ENCODE assay signal across 1 cellular context in the genomic region with DNA sequence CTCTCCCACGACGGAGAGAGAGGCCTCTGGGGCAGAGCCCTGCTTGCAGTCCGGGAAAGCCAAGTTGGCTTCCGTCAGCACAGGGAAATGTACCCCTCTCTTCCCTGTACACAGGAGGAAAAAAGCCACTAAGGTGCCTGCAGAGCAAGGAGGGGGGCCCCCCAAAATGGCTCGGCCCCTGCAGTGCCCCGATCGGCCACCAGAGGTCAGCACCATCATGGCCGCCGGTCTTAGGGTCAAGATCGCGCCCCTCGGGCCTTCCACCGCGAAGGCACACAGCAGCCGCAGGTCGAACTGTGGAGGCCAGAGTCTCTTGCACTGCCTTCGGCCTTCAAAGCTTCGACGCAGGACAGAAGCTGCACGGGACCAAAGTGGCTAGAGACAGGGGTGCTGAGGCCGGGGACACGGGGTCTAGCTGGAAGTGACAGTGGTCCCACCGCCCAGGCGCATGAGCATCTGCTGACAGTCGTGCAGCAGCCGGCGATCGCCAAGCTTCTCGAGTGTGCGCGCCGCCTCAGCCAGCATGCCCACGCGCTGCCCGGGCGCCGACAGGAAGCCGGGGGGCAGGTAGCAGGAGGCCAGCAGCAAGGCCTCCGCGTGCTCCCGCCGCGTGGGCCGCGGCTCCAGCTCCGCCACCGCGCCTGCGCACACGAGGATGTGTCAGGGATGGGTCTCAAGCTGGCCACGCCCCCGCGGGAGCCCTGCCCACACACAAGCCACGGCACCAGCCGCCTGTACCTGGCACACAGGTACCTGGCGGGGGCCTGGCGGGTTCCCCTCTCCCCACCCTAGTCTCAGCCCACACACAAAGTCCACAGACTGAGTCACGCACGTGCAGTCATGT.
TF ChIP-seq lines count a peak whose summit lies in the region.

No MANE protein-coding gene starts in this region.

TF ChIP-seq in K562, 482 proteins besides CTCF, POLR2A, EP300 and RAD21 (continued from another document and continues in another):
- TF ChIP-seq E4F1 (CRISPR knock-in tag; IDR thresholded peaks at IDR 0.05; ENCODE audit: borderline replicate concordance) = no peak
- TF ChIP-seq, protein P1, sequence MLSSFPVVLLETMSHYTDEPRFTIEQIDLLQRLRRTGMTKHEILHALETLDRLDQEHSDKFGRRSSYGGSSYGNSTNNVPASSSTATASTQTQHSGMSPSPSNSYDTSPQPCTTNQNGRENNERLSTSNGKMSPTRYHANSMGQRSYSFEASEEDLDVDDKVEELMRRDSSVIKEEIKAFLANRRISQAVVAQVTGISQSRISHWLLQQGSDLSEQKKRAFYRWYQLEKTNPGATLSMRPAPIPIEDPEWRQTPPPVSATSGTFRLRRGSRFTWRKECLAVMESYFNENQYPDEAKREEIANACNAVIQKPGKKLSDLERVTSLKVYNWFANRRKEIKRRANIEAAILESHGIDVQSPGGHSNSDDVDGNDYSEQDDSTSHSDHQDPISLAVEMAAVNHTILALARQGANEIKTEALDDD (IDR thresholded peaks at IDR 0.05) = no peak
- no peak for TF ChIP-seq STAT5A (IDR thresholded peaks at IDR 0.05; ENCODE audit: borderline replicate concordance, low read length)
- no peak for TF ChIP-seq MECOM (CRISPR knock-in tag; IDR thresholded peaks at IDR 0.05)
- TF ChIP-seq ZSCAN32 (CRISPR knock-in tag; IDR thresholded peaks at IDR 0.05) = no peak
- TF ChIP-seq TEAD2 (tag; IDR thresholded peaks at IDR 0.05) = no peak
- TF ChIP-seq NKRF (IDR thresholded peaks at IDR 0.05; ENCODE audit: borderline replicate concordance) = no peak
- no peak for TF ChIP-seq SRSF9 (IDR thresholded peaks at IDR 0.05; ENCODE audit: borderline replicate concordance, low read depth, low read length)
- TF ChIP-seq ZNF583 (CRISPR knock-in tag; IDR thresholded peaks at IDR 0.05) = no peak
- peak; percentile 41; the same call in 1 of the 2 replicates for TF ChIP-seq STAG1 (CRISPR knock-in tag; IDR thresholded peaks at IDR 0.05; ENCODE audit: borderline replicate concordance)
- peak; percentile 50 for TF ChIP-seq FIP1L1 (IDR thresholded peaks at IDR 0.05; ENCODE audit: low read depth, low read length, poor library complexity, severe bottlenecking)
- TF ChIP-seq NCOA6 (IDR thresholded peaks at IDR 0.05) = no peak
- TF ChIP-seq FOXA1 (IDR thresholded peaks at IDR 0.05; ENCODE audit: borderline replicate concordance) = no peak
- no peak for TF ChIP-seq TAL1 (IDR thresholded peaks at IDR 0.05)
- TF ChIP-seq MTF1 (CRISPR knock-in tag; IDR thresholded peaks at IDR 0.05; ENCODE audit: borderline replicate concordance) = no peak
- TF ChIP-seq ATF7 (IDR thresholded peaks at IDR 0.05) = 0 out of 2 replicates have a peak, but pooled peaks have one; percentile 20
- no peak for TF ChIP-seq POLR3A (IDR thresholded peaks at IDR 0.05; ENCODE audit: borderline replicate concordance, extremely low read depth, insufficient read depth, insufficient read length)
- TF ChIP-seq PBX2 (CRISPR knock-in tag; IDR thresholded peaks at IDR 0.05; ENCODE audit: low read depth) = no peak
- TF ChIP-seq PBX2 (tag; conservative IDR thresholded peaks at IDR 0.05; ENCODE audit: low read depth) = no peak
- TF ChIP-seq, protein P2, sequence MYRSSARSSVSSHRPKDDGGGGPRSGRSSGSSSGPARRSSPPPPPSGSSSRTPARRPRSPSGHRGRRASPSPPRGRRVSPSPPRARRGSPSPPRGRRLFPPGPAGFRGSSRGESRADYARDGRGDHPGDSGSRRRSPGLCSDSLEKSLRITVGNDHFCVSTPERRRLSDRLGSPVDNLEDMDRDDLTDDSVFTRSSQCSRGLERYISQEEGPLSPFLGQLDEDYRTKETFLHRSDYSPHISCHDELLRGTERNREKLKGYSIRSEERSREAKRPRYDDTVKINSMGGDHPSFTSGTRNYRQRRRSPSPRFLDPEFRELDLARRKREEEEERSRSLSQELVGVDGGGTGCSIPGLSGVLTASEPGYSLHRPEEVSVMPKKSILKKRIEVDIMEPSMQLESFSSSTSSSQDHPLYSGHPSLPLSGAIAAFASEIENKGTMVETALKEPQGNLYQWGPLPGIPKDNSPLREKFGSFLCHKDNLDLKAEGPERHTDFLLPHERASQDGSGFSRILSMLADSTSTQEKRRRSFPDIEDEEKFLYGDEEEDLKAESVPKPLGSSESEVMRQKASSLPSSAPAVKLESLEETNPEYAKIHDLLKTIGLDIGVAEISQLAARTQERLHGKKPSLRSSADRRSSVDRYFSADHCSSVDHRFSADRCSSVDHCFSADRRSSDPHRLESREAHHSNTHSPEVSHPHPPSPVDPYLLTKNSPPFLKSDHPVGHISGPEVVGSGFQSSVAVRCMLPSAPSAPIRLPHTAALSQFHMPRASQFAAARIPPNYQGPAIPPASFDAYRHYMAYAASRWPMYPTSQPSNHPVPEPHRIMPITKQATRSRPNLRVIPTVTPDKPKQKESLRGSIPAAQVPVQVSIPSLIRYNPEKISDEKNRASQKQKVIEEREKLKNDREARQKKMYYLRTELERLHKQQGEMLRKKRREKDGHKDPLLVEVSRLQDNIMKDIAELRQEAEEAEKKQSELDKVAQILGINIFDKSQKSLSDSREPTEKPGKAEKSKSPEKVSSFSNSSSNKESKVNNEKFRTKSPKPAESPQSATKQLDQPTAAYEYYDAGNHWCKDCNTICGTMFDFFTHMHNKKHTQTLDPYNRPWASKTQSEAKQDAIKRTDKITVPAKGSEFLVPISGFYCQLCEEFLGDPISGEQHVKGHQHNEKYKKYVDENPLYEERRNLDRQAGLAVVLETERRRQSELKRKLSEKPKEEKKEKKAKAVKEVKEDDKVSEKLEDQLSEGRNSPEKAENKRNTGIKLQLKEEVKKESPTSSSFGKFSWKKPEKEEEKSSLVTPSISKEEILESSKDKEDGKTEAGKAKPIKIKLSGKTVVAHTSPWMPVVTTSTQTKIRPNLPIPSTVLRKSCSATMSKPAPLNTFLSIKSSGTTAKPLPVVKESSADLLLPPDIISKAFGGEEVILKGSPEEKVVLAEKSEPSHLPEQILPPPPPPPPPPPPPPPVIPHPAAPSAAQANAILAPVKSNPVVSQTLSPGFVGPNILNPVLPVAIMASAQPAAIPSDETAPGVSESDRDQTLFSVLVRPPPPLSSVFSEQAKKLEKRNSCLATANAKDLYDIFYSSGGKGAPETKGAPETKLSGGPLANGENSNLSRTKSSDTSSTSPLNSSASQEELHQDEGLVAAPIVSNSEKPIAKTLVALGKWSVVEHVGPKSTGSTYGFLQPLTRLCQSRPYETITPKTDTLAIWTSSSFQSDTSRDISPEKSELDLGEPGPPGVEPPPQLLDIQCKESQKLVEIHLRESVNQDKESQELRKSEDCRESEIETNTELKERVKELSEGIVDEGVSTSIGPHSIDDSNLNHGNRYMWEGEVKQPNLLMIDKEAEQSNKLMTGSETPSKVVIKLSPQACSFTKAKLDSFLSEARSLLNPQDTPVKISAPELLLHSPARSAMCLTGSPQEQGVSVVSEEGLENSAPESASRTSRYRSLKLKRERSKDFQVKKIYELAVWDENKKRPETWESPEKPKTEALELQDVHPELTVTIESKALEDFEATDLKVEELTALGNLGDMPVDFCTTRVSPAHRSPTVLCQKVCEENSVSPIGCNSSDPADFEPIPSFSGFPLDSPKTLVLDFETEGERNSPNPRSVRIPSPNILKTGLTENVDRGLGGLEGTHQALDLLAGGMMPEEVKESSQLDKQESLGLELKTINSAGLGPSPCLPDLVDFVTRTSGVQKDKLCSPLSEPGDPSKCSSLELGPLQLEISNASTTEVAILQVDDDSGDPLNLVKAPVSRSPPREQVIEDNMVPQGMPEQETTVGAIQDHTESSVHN (IDR thresholded peaks at IDR 0.05; ENCODE audit: borderline replicate concordance in 1 of 2, low read depth in 1 of 2) = no peak
- TF ChIP-seq NR2C1 (IDR thresholded peaks at IDR 0.05) = no peak
- peak; percentile 37; the same call in 1 of the 2 replicates for TF ChIP-seq NR2C1 (tag; IDR thresholded peaks at IDR 0.05)
- TF ChIP-seq DLX4 (CRISPR knock-in tag; IDR thresholded peaks at IDR 0.05) = no peak
- TF ChIP-seq ZNF830 (CRISPR knock-in tag; IDR thresholded peaks at IDR 0.05) = no peak
- TF ChIP-seq ZBTB7A (IDR thresholded peaks at IDR 0.05; ENCODE audit: borderline replicate concordance, control insufficient read depth, low read depth, low read length) = peak; percentile 45; the same call in 1 of the 2 replicates
